8 cellular contexts compared by ENCODE assay signal in genomic region chr2:12965540-12966269, GRCh38.
A peak's percentile ranks its signal among the peaks of the same experiment; 100 is the strongest.
DNase-seq lines count a peak whose midpoint lies in the region; ATAC-seq and TF ChIP-seq lines count a peak whose summit lies in the region.

No MANE protein-coding gene starts in this region.

- H3K27me3 ChIP-seq in RWPE2 (ENCODE audit: insufficient read depth, poor library complexity, severe bottlenecking) (no peaks in the 10 kb centered on the region), smooth muscle cell (ENCODE audit: low read depth) (no peaks in the 10 kb centered on the region), osteoblast (ENCODE audit: insufficient read depth, low read length) (no peaks in the 10 kb centered on the region)

- H3K4me3 Mint-ChIP-seq in activated CD4-positive, alpha-beta T cell treated with anti-CD3 and anti-CD28 coated beads, Interleukin-2, amount 10 ng/mL, durations not matched to agents 7 days and 5 days: peak overlapping the region; percentile 43

- H3K4me3 ChIP-seq in RWPE2 (ENCODE audit: severe bottlenecking) (no peak overlapping the region), smooth muscle cell (no peak overlapping the region), osteoblast (ENCODE audit: insufficient read depth, low read length) (no peak overlapping the region)

- POLR2A ChIA-PET in activated CD4-positive, alpha-beta T cell treated with anti-CD3 and anti-CD28 coated beads, Interleukin-2, amount 10 ng/mL, durations not matched to agents 7 days and 5 days (lab: Charles Lee): no interaction called here

- H3K9me3 ChIP-seq in RWPE2 (ENCODE audit: severe bottlenecking) (no peaks in the 10 kb centered on the region), smooth muscle cell (replicated peaks; ENCODE audit: low read depth) (no peaks in the 10 kb centered on the region), osteoblast (ENCODE audit: low read depth, low read length) (no peaks in the 10 kb centered on the region)

- TF ChIP-seq CTCF in RWPE2 (IDR thresholded peaks at IDR 0.05; ENCODE audit: poor library complexity, severe bottlenecking) (no peak), smooth muscle cell (IDR thresholded peaks at IDR 0.05; ENCODE audit: borderline replicate concordance, insufficient read depth, poor library complexity, severe bottlenecking) (no peak), osteoblast (IDR thresholded peaks at IDR 0.05; ENCODE audit: extremely low read depth, low read depth, low read length) (no peak), GM10266 (IDR thresholded peaks at IDR 0.05; ENCODE audit: control insufficient read depth, insufficient read depth, low read depth, missing control alignments) (no peak)

- no peaks in the 10 kb centered on the region for H3F3A ChIP-seq in smooth muscle cell (ENCODE audit: low read depth)

- H2AFZ ChIP-seq in smooth muscle cell (ENCODE audit: low read depth): no peak overlapping the region
- no peak overlapping the region for H2AFZ ChIP-seq in osteoblast (ENCODE audit: low read length)

- peak overlapping the region; percentile 30 for H3K9ac ChIP-seq in smooth muscle cell (ENCODE audit: low read depth)

- H3K36me3 ChIP-seq in RWPE2 (ENCODE audit: low read depth) (no peaks in the 10 kb centered on the region), smooth muscle cell (ENCODE audit: low read depth) (no peaks in the 10 kb centered on the region), osteoblast (ENCODE audit: insufficient read depth, low read length) (no peaks in the 10 kb centered on the region)

- H3K27ac Mint-ChIP-seq in activated CD4-positive, alpha-beta T cell treated with anti-CD3 and anti-CD28 coated beads, Interleukin-2, amount 10 ng/mL, durations not matched to agents 7 days and 5 days: peak overlapping the region; percentile 65

- peaks cover 6% of the 10 kb centered on the region for H3K36me3 Mint-ChIP-seq in activated CD4-positive, alpha-beta T cell treated with anti-CD3 and anti-CD28 coated beads, Interleukin-2, amount 10 ng/mL, durations not matched to agents 7 days and 5 days (ENCODE audit: low read depth)

- no peaks in the 10 kb centered on the region for H4K20me1 ChIP-seq in smooth muscle cell (ENCODE audit: low read depth)
- H4K20me1 ChIP-seq in osteoblast (ENCODE audit: insufficient read depth, low read length): no peaks in the 10 kb centered on the region

- H3K4me1 Mint-ChIP-seq in activated CD4-positive, alpha-beta T cell treated with anti-CD3 and anti-CD28 coated beads, Interleukin-2, amount 10 ng/mL, durations not matched to agents 7 days and 5 days: peaks cover 40% of the 10 kb centered on the region

- peaks cover 29% of the 10 kb centered on the region for H3K27me3 Mint-ChIP-seq in activated CD4-positive, alpha-beta T cell treated with anti-CD3 and anti-CD28 coated beads, Interleukin-2, amount 10 ng/mL, durations not matched to agents 7 days and 5 days

- H3K4me2 ChIP-seq in smooth muscle cell (peak overlapping the region; percentile 42), osteoblast (ENCODE audit: insufficient read depth, low read length) (no peak overlapping the region)

- peak overlapping the region; percentile 56 for H3K27ac ChIP-seq in RWPE2 (ENCODE audit: poor library complexity, severe bottlenecking)
- peak overlapping the region; percentile 50 for H3K27ac ChIP-seq in smooth muscle cell (ENCODE audit: low read depth)
- H3K27ac ChIP-seq in osteoblast (ENCODE audit: low read depth, low read length): no peak overlapping the region

- CTCF ChIA-PET in activated CD4-positive, alpha-beta T cell treated with anti-CD3 and anti-CD28 coated beads, Interleukin-2, amount 10 ng/mL, durations not matched to agents 7 days and 5 days (lab: Charles Lee): no interaction called here

- H3K79me2 ChIP-seq in smooth muscle cell (ENCODE audit: low read depth): no peaks in the 10 kb centered on the region
- H3K79me2 ChIP-seq in osteoblast (ENCODE audit: insufficient read depth, low read length): no peaks in the 10 kb centered on the region

- no peak for DNase-seq in activated CD4-positive, alpha-beta T cell treated with anti-CD3 and anti-CD28 coated beads, Interleukin-2, amount 10 ng/mL, durations not matched to agents 7 days and 5 days
- DNase-seq in activated CD4-positive, alpha-beta T cell treated with anti-CD3 and anti-CD28 coated beads, Interleukin-2, amount 50 U/mL, for 1 hour: no peak
- no peak for DNase-seq in RWPE2 (ENCODE audit: low spot score)
- DNase-seq in fibroblast of gingiva (ENCODE audit: low read depth): peak; percentile 14
- no peak for DNase-seq in smooth muscle cell (lab: John Stamatoyannopoulos, UW; ENCODE audit: unreplicated experiment)
- DNase-seq in cerebellum (ENCODE audit: low spot score): no peak
- DNase-seq in osteoblast (ENCODE audit: insufficient read length, low spot score, missing footprints): no peak
- no peak for DNase-seq in GM10266 (ENCODE audit: extremely low spot score)

- peak; percentile 94 for ATAC-seq in RWPE2 (ENCODE audit: low read depth)

- peaks cover 9% of the 10 kb centered on the region for H3K9me3 Mint-ChIP-seq in activated CD4-positive, alpha-beta T cell treated with anti-CD3 and anti-CD28 coated beads, Interleukin-2, amount 10 ng/mL, durations not matched to agents 7 days and 5 days

- H3K4me1 ChIP-seq in RWPE2 (ENCODE audit: insufficient read depth, poor library complexity, severe bottlenecking) (peaks cover 21% of the 10 kb centered on the region), smooth muscle cell (ENCODE audit: low read depth) (peaks cover 6% of the 10 kb centered on the region), osteoblast (ENCODE audit: insufficient read depth, low read length) (peaks cover 6% of the 10 kb centered on the region)
